ENCODE assay signal across 2 cellular contexts in the genomic region with DNA sequence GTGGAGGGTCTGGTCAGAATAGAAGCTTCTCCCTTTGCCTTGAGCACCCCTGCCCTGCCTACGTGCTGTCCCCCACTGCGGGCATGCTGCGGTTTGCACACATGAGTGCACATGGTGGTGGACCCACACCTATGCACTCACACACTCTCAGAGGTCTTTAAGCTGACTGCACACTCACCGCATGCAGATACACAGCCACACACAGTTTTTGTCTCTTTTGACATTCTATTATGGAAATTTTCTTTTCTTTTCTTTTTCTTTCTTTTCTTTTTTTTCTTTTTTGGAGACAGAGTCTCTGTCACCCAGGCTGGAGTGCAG.
TF ChIP-seq lines count a peak whose summit lies in the region.

No MANE protein-coding gene starts in this region.

TF ChIP-seq in SK-N-SH, 30 proteins besides CTCF, POLR2A, EP300 and RAD21 (continued from another document):
- TF ChIP-seq NFIC (IDR thresholded peaks at IDR 0.05; ENCODE audit: borderline replicate concordance) (no peak), SMC3 (IDR thresholded peaks at IDR 0.05; ENCODE audit: low read depth, low read length) (no peak), TEAD4 (IDR thresholded peaks at IDR 0.05; ENCODE audit: borderline replicate concordance, insufficient read depth) (no peak), USF2 (IDR thresholded peaks at IDR 0.05; ENCODE audit: borderline replicate concordance, low read depth, low read length) (no peak), TAF1 (IDR thresholded peaks at IDR 0.05; ENCODE audit: borderline replicate concordance, low read depth, low read length) (no peak), RCOR1 (IDR thresholded peaks at IDR 0.05; ENCODE audit: low read length) (no peak), SIN3A (IDR thresholded peaks at IDR 0.05; ENCODE audit: borderline replicate concordance, low read depth, low read length) (no peak)
- TF ChIP-seq, protein P1, sequence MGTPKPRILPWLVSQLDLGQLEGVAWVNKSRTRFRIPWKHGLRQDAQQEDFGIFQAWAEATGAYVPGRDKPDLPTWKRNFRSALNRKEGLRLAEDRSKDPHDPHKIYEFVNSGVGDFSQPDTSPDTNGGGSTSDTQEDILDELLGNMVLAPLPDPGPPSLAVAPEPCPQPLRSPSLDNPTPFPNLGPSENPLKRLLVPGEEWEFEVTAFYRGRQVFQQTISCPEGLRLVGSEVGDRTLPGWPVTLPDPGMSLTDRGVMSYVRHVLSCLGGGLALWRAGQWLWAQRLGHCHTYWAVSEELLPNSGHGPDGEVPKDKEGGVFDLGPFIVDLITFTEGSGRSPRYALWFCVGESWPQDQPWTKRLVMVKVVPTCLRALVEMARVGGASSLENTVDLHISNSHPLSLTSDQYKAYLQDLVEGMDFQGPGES (IDR thresholded peaks at IDR 0.05; ENCODE audit: low read depth, low read length), result no peak

TF ChIP-seq in SK-N-SH treated with all-trans-retinoic acid at 6 μM for 48 hours, 23 proteins besides CTCF, POLR2A, EP300 and RAD21:
- TF ChIP-seq, protein P2, sequence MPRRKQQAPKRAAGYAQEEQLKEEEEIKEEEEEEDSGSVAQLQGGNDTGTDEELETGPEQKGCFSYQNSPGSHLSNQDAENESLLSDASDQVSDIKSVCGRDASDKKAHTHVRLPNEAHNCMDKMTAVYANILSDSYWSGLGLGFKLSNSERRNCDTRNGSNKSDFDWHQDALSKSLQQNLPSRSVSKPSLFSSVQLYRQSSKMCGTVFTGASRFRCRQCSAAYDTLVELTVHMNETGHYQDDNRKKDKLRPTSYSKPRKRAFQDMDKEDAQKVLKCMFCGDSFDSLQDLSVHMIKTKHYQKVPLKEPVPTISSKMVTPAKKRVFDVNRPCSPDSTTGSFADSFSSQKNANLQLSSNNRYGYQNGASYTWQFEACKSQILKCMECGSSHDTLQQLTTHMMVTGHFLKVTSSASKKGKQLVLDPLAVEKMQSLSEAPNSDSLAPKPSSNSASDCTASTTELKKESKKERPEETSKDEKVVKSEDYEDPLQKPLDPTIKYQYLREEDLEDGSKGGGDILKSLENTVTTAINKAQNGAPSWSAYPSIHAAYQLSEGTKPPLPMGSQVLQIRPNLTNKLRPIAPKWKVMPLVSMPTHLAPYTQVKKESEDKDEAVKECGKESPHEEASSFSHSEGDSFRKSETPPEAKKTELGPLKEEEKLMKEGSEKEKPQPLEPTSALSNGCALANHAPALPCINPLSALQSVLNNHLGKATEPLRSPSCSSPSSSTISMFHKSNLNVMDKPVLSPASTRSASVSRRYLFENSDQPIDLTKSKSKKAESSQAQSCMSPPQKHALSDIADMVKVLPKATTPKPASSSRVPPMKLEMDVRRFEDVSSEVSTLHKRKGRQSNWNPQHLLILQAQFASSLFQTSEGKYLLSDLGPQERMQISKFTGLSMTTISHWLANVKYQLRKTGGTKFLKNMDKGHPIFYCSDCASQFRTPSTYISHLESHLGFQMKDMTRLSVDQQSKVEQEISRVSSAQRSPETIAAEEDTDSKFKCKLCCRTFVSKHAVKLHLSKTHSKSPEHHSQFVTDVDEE (CRISPR knock-in tag; IDR thresholded peaks at IDR 0.05), result no peak
- TF ChIP-seq ESRRG (CRISPR knock-in tag; IDR thresholded peaks at IDR 0.05) (no peak), ZNF8 (CRISPR knock-in tag; IDR thresholded peaks at IDR 0.05) (no peak), ZFP3 (CRISPR knock-in tag; IDR thresholded peaks at IDR 0.05) (no peak), CSDC2 (CRISPR knock-in tag; IDR thresholded peaks at IDR 0.05) (no peak)
- TF ChIP-seq, protein P3, sequence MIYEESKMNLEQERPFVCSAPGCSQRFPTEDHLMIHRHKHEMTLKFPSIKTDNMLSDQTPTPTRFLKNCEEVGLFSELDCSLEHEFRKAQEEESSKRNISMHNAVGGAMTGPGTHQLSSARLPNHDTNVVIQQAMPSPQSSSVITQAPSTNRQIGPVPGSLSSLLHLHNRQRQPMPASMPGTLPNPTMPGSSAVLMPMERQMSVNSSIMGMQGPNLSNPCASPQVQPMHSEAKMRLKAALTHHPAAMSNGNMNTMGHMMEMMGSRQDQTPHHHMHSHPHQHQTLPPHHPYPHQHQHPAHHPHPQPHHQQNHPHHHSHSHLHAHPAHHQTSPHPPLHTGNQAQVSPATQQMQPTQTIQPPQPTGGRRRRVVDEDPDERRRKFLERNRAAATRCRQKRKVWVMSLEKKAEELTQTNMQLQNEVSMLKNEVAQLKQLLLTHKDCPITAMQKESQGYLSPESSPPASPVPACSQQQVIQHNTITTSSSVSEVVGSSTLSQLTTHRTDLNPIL (CRISPR knock-in tag; IDR thresholded peaks at IDR 0.05; ENCODE audit: low read depth), result no peak
- TF ChIP-seq, protein P4, sequence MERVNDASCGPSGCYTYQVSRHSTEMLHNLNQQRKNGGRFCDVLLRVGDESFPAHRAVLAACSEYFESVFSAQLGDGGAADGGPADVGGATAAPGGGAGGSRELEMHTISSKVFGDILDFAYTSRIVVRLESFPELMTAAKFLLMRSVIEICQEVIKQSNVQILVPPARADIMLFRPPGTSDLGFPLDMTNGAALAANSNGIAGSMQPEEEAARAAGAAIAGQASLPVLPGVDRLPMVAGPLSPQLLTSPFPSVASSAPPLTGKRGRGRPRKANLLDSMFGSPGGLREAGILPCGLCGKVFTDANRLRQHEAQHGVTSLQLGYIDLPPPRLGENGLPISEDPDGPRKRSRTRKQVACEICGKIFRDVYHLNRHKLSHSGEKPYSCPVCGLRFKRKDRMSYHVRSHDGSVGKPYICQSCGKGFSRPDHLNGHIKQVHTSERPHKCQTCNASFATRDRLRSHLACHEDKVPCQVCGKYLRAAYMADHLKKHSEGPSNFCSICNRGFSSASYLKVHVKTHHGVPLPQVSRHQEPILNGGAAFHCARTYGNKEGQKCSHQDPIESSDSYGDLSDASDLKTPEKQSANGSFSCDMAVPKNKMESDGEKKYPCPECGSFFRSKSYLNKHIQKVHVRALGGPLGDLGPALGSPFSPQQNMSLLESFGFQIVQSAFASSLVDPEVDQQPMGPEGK (CRISPR knock-in tag; IDR thresholded peaks at IDR 0.05; ENCODE audit: borderline replicate concordance), result no peak
